ENCODE assay signal across 7 cellular contexts in the genomic region with DNA sequence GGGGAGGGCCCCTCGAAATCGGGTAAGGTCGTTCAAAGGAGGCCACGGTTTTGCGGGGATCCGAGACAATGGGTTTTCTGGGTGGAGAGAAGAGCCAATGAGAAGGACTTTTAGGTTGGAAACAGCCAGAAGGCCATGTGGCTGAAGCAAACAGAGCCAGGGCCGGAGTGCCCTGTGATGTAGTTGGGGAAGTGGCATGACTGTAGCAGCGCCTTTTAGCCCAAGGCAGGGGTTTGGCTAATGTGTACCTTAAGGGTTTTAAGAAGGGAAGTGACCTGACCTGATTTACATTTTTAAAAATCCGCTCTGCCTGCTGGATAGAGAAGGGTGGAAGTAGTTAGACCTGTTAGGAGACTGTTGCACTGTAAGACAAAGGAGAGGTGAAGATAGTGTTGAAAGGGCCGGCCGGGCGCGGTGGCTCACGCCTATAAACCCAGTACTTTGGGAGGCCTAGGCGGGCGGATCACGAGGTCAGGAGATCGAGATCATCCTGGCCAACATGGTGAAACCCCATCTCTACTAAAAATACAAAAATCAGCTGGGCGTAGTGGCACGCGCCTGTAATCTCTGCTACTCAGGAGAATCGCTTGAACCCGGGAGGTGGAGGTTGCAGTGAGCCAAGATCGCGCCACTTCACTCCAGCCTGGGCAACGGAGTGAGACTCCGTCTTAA.
DNase-seq lines count a peak whose midpoint lies in the region; ATAC-seq and TF ChIP-seq lines count a peak whose summit lies in the region.

No MANE protein-coding gene starts in this region.

- TF ChIP-seq CTCF in astrocyte of the spinal cord (IDR thresholded peaks at IDR 0.05; ENCODE audit: low read depth, low read length), result no peak

- peak overlapping the region; percentile 95 for H3K27ac ChIP-seq in rectal smooth muscle tissue (ENCODE audit: low read depth, low read length)

- DNase-seq in RKO (ENCODE audit: low spot score), result peak; percentile 69
- peak; percentile 57 for DNase-seq in astrocyte of the spinal cord (ENCODE audit: low read depth, low spot score)
- peak in 40 of 51 donors; percentile 3 to 56 (median 31) for DNase-seq in hypothalamus (lab: John Stamatoyannopoulos, UW)

- peaks cover 45% of the 10 kb centered on the region for H3K4me1 ChIP-seq in rectal smooth muscle tissue (ENCODE audit: control insufficient read depth, insufficient read depth, low read length)

- H3K27me3 ChIP-seq in rectal smooth muscle tissue (ENCODE audit: control insufficient read depth, insufficient read depth, low read length), result no peaks in the 10 kb centered on the region

- ATAC-seq in HG03097 (IDR thresholded peaks at IDR 0.05; ENCODE audit: low FRiP score, unreplicated experiment) (peak; percentile 28), HG03439 (IDR thresholded peaks at IDR 0.05; ENCODE audit: unreplicated experiment) (no peak)

- peak overlapping the region; percentile 89 for H3K4me3 ChIP-seq in GM08714 (ENCODE audit: low read length)
- peak overlapping the region; percentile 96 for H3K4me3 ChIP-seq in astrocyte of the spinal cord (ENCODE audit: low read depth, low read length)
- H3K4me3 ChIP-seq in rectal smooth muscle tissue (ENCODE audit: low read length), result peak overlapping the region; percentile 97

- H3K9ac ChIP-seq in rectal smooth muscle tissue (ENCODE audit: low read length), result peak overlapping the region; percentile 53

- H3K36me3 ChIP-seq in rectal smooth muscle tissue (ENCODE audit: control insufficient read depth, insufficient read depth, low read length), result no peaks in the 10 kb centered on the region

- in situ Hi-C loops in astrocyte of the spinal cord (cut with HindIII; ENCODE audit: low sequenced_read_pairs), result no loop called here
